In genomic region chr3:171959532-171960044, GRCh38 we compare ENCODE assay signal across 1 cellular context.
TF ChIP-seq lines count a peak whose summit lies in the region.

No MANE protein-coding gene starts in this region.

TF ChIP-seq in K562, 482 proteins besides CTCF, POLR2A, EP300 and RAD21 (continued from another document):
- TF ChIP-seq, protein P1, sequence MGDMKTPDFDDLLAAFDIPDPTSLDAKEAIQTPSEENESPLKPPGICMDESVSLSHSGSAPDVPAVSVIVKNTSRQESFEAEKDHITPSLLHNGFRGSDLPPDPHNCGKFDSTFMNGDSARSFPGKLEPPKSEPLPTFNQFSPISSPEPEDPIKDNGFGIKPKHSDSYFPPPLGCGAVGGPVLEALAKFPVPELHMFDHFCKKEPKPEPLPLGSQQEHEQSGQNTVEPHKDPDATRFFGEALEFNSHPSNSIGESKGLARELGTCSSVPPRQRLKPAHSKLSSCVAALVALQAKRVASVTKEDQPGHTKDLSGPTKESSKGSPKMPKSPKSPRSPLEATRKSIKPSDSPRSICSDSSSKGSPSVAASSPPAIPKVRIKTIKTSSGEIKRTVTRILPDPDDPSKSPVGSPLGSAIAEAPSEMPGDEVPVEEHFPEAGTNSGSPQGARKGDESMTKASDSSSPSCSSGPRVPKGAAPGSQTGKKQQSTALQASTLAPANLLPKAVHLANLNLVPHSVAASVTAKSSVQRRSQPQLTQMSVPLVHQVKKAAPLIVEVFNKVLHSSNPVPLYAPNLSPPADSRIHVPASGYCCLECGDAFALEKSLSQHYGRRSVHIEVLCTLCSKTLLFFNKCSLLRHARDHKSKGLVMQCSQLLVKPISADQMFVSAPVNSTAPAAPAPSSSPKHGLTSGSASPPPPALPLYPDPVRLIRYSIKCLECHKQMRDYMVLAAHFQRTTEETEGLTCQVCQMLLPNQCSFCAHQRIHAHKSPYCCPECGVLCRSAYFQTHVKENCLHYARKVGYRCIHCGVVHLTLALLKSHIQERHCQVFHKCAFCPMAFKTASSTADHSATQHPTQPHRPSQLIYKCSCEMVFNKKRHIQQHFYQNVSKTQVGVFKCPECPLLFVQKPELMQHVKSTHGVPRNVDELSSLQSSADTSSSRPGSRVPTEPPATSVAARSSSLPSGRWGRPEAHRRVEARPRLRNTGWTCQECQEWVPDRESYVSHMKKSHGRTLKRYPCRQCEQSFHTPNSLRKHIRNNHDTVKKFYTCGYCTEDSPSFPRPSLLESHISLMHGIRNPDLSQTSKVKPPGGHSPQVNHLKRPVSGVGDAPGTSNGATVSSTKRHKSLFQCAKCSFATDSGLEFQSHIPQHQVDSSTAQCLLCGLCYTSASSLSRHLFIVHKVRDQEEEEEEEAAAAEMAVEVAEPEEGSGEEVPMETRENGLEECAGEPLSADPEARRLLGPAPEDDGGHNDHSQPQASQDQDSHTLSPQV (IDR thresholded peaks at IDR 0.05) = peak; percentile 74
- TF ChIP-seq ARID1B (IDR thresholded peaks at IDR 0.05) (0 out of 2 replicates have a peak, but pooled peaks have one; percentile 15), ZNF766 (CRISPR knock-in tag; conservative IDR thresholded peaks at IDR 0.05) (no peak), SNAPC5 (CRISPR knock-in tag; IDR thresholded peaks at IDR 0.05) (no peak), TEAD1 (CRISPR knock-in tag; IDR thresholded peaks at IDR 0.05) (peak in 1 of 2 experiments; percentile 2; a peak in 1 of 4 replicates), ZNF699 (CRISPR knock-in tag; IDR thresholded peaks at IDR 0.05; ENCODE audit: insufficient replicate concordance) (no peak), EHMT2 (IDR thresholded peaks at IDR 0.05) (no peak), SREBF1 (IDR thresholded peaks at IDR 0.05; ENCODE audit: borderline replicate concordance, low read depth, low read length) (no peak), BACH1 (tag; IDR thresholded peaks at IDR 0.05) (peak; percentile 71), ZNF76 (CRISPR knock-in tag; IDR thresholded peaks at IDR 0.05; ENCODE audit: borderline replicate concordance) (0 out of 2 replicates have a peak, but pooled peaks have one; percentile 25), SMARCC2 (IDR thresholded peaks at IDR 0.05; ENCODE audit: low read depth) (0 out of 2 replicates have a peak, but pooled peaks have one; percentile 33), GTF2A2 (tag; IDR thresholded peaks at IDR 0.05) (no peak), L3MBTL2 (IDR thresholded peaks at IDR 0.05) (peak; percentile 12; the same call in 1 of the 2 replicates), HOMEZ (CRISPR knock-in tag; IDR thresholded peaks at IDR 0.05) (no peak), LARP7 (IDR thresholded peaks at IDR 0.05) (no peak), ZFX (CRISPR knock-in tag; IDR thresholded peaks at IDR 0.05) (peak; percentile 56; the same call in 1 of the 2 replicates), NFRKB (IDR thresholded peaks at IDR 0.05; ENCODE audit: low read depth) (peak; percentile 52; the same call in 1 of the 2 replicates), PTRF (tag; IDR thresholded peaks at IDR 0.05) (no peak), ZNF134 (CRISPR knock-in tag; conservative IDR thresholded peaks at IDR 0.05) (no peak), CXXC5 (CRISPR knock-in tag; IDR thresholded peaks at IDR 0.05) (peak; percentile 55)
- TF ChIP-seq, protein P2, sequence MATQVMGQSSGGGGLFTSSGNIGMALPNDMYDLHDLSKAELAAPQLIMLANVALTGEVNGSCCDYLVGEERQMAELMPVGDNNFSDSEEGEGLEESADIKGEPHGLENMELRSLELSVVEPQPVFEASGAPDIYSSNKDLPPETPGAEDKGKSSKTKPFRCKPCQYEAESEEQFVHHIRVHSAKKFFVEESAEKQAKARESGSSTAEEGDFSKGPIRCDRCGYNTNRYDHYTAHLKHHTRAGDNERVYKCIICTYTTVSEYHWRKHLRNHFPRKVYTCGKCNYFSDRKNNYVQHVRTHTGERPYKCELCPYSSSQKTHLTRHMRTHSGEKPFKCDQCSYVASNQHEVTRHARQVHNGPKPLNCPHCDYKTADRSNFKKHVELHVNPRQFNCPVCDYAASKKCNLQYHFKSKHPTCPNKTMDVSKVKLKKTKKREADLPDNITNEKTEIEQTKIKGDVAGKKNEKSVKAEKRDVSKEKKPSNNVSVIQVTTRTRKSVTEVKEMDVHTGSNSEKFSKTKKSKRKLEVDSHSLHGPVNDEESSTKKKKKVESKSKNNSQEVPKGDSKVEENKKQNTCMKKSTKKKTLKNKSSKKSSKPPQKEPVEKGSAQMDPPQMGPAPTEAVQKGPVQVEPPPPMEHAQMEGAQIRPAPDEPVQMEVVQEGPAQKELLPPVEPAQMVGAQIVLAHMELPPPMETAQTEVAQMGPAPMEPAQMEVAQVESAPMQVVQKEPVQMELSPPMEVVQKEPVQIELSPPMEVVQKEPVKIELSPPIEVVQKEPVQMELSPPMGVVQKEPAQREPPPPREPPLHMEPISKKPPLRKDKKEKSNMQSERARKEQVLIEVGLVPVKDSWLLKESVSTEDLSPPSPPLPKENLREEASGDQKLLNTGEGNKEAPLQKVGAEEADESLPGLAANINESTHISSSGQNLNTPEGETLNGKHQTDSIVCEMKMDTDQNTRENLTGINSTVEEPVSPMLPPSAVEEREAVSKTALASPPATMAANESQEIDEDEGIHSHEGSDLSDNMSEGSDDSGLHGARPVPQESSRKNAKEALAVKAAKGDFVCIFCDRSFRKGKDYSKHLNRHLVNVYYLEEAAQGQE (CRISPR knock-in tag; IDR thresholded peaks at IDR 0.05; ENCODE audit: low read depth) = 0 out of 2 replicates have a peak, but pooled peaks have one; percentile 39
TF ChIP-seq in K562: peak in this region for 24.
